Comparison of ENCODE assay signal across 10 cellular contexts in the genomic region with DNA sequence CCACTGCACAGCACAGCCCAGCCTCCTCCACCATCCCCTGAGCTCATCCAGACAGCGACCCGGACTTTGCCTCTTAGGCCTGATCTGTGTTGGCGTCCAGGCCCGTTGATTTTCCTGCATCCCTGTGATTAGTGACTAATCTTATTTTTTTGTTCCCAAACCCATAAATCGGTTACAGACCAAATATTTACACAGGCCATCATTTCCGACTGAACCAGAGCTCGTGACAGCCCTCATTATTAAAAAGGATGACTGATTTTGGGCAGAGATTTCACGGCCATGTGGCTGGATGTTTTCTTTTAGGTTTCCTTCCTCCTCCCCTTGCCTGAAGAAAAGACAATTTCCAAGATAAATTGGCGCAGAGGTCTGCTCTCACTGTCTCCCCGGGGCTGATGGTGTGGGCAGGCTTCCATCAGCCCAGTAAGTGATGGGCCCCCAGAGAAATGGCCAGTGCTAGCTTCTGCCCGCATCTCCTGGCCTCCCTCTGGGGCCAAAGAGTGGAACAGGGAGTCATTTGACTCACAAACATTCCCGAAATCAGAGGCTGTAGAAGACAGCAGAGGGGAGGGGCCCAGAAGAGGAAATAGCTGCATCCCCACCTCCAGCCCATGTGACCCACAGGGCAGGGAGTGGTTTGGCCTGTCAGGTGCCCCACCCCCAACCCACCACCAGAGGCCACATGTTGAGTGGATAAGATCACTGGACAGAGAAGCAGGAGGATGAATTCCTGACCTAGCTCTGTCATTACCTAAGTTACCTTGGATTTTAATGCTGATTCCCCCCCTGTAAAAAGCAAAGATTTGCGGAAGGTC.
DNase-seq lines count a peak whose midpoint lies in the region; ATAC-seq and TF ChIP-seq lines count a peak whose summit lies in the region.
"Had no signal": no experiment of that assay in that cellular context is flagged by ENCODE, and none has a peak within 500 bp of the region (broad histone marks: within the 10 kb centered on the region; RNA-seq: fewer than 3 reads in every experiment).

No MANE protein-coding gene starts in this region.

- peak overlapping the region; percentile 15 to 49 (median 19) for H3K27ac Mint-ChIP-seq in nephron

- TF ChIP-seq CTCF in colonic mucosa (IDR thresholded peaks at IDR 0.05) (no peak), nephron (IDR thresholded peaks at IDR 0.05; ENCODE audit: unreplicated experiment in 3 of 3) (no peak)

- H3K4me3 ChIP-seq in colonic mucosa: no peak overlapping the region
- H3K4me3 ChIP-seq: heart right ventricle, uterus had no signal

- H3K9ac ChIP-seq in colonic mucosa (ENCODE audit: low read depth in 2 of 2, low read length in 2 of 2): no peak overlapping the region

- H3K4me1 ChIP-seq in colonic mucosa: no peaks in the 10 kb centered on the region
- H3K4me1 ChIP-seq: uterus had no signal

- H3K27ac ChIP-seq in colonic mucosa: no peak overlapping the region
- H3K27ac ChIP-seq: heart right ventricle had no signal

- H3K27me3 ChIP-seq in colonic mucosa: no peaks in the 10 kb centered on the region
- H3K27me3 ChIP-seq: uterus had no signal

- intact Hi-C loops in colonic mucosa (cut with DNase I): no loop called here

- H3K4me1 Mint-ChIP-seq in nephron: peaks cover 19% of the 10 kb centered on the region

- H3K9me3 Mint-ChIP-seq in nephron: no peaks in the 10 kb centered on the region

- TF ChIP-seq POLR2A in GM18505 (IDR thresholded peaks at IDR 0.05; ENCODE audit: borderline replicate concordance, extremely low read depth, insufficient read depth, insufficient read length): no peak

- no peak overlapping the region for H3K4me3 Mint-ChIP-seq in nephron

- DNase-seq in COLO829 (ENCODE audit: low spot score) (peak; percentile 42), NCI-H146 treated with DMSO at 0.1 percent for 48 hours (lab: John Stamatoyannopoulos, UW; ENCODE audit: unreplicated experiment) (peak; percentile 42), colonic mucosa (peak; percentile 80), activated gamma-delta T cell (lab: John Stamatoyannopoulos, UW) (no peak), NCI-H1048 (lab: John Stamatoyannopoulos, UW) (no peak), Kasumi-1 (lab: John Stamatoyannopoulos, UW) (no peak)
- DNase-seq: heart right ventricle had no signal

- H3K9me3 ChIP-seq in colonic mucosa: no peaks in the 10 kb centered on the region
- H3K9me3 ChIP-seq: heart right ventricle, uterus had no signal

- H3K36me3 Mint-ChIP-seq in nephron (ENCODE audit: low read depth): no peaks in the 10 kb centered on the region

- no peaks in the 10 kb centered on the region for H3K36me3 ChIP-seq in colonic mucosa
- H3K36me3 ChIP-seq: heart right ventricle, uterus had no signal

- ATAC-seq in GM18505 (IDR thresholded peaks at IDR 0.05; ENCODE audit: unreplicated experiment): no peak

- peaks cover 51% of the 10 kb centered on the region for H3K27me3 Mint-ChIP-seq in nephron (ENCODE audit: low read depth)

Comparison
In these comparisons a context has a peak if more than half of its experiments do, and no peak if none do; other contexts are left out.
1. DNase-seq: peak in COLO829 (single experiment), NCI-H146 treated with DMSO at 0.1 percent for 48 hours (single experiment) and colonic mucosa (single experiment); none in activated gamma-delta T cell (single experiment), NCI-H1048 (single experiment) and Kasumi-1 (0 of 2).